Comparison of ENCODE assay signal across 29 cellular contexts in genomic region chr22:43009444-43009843, GRCh38. TPM values are rescaled to one million over a fixed set of nuclear protein-coding genes. Genes with fewer than 3 reads are reported as not detected.
DNase-seq lines count a peak whose midpoint lies in the region; ATAC-seq and TF ChIP-seq lines count a peak whose summit lies in the region.
"Had no signal": no experiment of that assay in that cellular context is flagged by ENCODE, and none has a peak within 500 bp of the region (broad histone marks: within the 10 kb centered on the region; RNA-seq: fewer than 3 reads in every experiment).

No MANE protein-coding gene starts in this region.

- peaks cover 3% of the 10 kb centered on the region; the same call in 1 of the 2 replicates for H3K36me3 ChIP-seq in RWPE2 (ENCODE audit: low read depth)
- H3K36me3 ChIP-seq in gastroesophageal sphincter: no peaks in the 10 kb centered on the region
- H3K36me3 ChIP-seq: cardiac muscle cell, ovary had no signal

- H3K4me1 Mint-ChIP-seq in osteocyte (ENCODE audit: unreplicated experiment): peaks cover 45% of the 10 kb centered on the region

- no peak overlapping the region for H3K4me3 ChIP-seq in RWPE2 (ENCODE audit: severe bottlenecking)
- H3K4me3 ChIP-seq in gastroesophageal sphincter: no peak overlapping the region
- H3K4me3 ChIP-seq: cardiac muscle cell, K562, ovary, SJSA1, skin epidermis had no signal

- peak overlapping the region; percentile 77 for H3K27ac Mint-ChIP-seq in osteocyte (ENCODE audit: unreplicated experiment)
- H3K27ac Mint-ChIP-seq: activated CD4-positive, alpha-beta T cell treated with anti-CD3 and anti-CD28 coated beads, Interleukin-2, amount 10 ng/mL, durations not matched to agents 24 days and 14 days; natural killer cell treated with Interleukin-12 subunit alpha and Interleukin-12 subunit beta and Interleukin-15 and Interleukin-18, amount 100 ng/mL, for 72 hours had no signal

- H3K36me3 Mint-ChIP-seq in osteocyte (ENCODE audit: unreplicated experiment): no peaks in the 10 kb centered on the region
- H3K36me3 Mint-ChIP-seq: activated naive CD8-positive, alpha-beta T cell; CD4-positive, CD25-positive, alpha-beta regulatory T cell; natural killer cell treated with Interleukin-12 subunit alpha and Interleukin-12 subunit beta and Interleukin-15 and Interleukin-18, amount 100 ng/mL, for 72 hours had no signal

- TF ChIP-seq CTCF in RWPE2 (IDR thresholded peaks at IDR 0.05; ENCODE audit: poor library complexity, severe bottlenecking): no peak
- no peak for TF ChIP-seq CTCF in gastroesophageal sphincter (IDR thresholded peaks at IDR 0.05)
- TF ChIP-seq CTCF in osteocyte (IDR thresholded peaks at IDR 0.05): no peak

- H3K9me3 Mint-ChIP-seq in osteocyte (ENCODE audit: unreplicated experiment): no peaks in the 10 kb centered on the region
- H3K9me3 Mint-ChIP-seq: activated CD4-positive, alpha-beta T cell treated with anti-CD3 and anti-CD28 coated beads, Interleukin-2, amount 10 ng/mL, durations not matched to agents 24 days and 14 days; CD4-positive, CD25-positive, alpha-beta regulatory T cell; natural killer cell treated with Interleukin-12 subunit alpha and Interleukin-12 subunit beta and Interleukin-15 and Interleukin-18, amount 100 ng/mL, for 72 hours had no signal

- no peak overlapping the region for H3K4me3 Mint-ChIP-seq in osteocyte (ENCODE audit: unreplicated experiment)
- H3K4me3 Mint-ChIP-seq: activated CD4-positive, alpha-beta T cell treated with anti-CD3 and anti-CD28 coated beads, Interleukin-2, amount 10 ng/mL, durations not matched to agents 24 days and 14 days; activated naive CD8-positive, alpha-beta T cell; natural killer cell treated with Interleukin-12 subunit alpha and Interleukin-12 subunit beta and Interleukin-15 and Interleukin-18, amount 100 ng/mL, for 72 hours had no signal

- 74 to 85% methylated on average over 3 to 4 of the region's 4 CpGs for WGBS in gastroesophageal sphincter (ENCODE audit: low coverage in 1 of 2), 2 donors

- no peak for TF ChIP-seq EP300 in gastroesophageal sphincter (IDR thresholded peaks at IDR 0.05)

- H3K9me3 ChIP-seq in RWPE2 (ENCODE audit: severe bottlenecking): no peaks in the 10 kb centered on the region
- no peaks in the 10 kb centered on the region for H3K9me3 ChIP-seq in gastroesophageal sphincter
- H3K9me3 ChIP-seq: ovary, SJSA1 had no signal

- no peaks in the 10 kb centered on the region for H3K27me3 ChIP-seq in RWPE2 (ENCODE audit: insufficient read depth, poor library complexity, severe bottlenecking)
- H3K27me3 ChIP-seq in gastroesophageal sphincter: no peaks in the 10 kb centered on the region
- H3K27me3 ChIP-seq: cardiac muscle cell, ovary, SJSA1 had no signal

- peak overlapping the region; percentile 11 for H3K27ac ChIP-seq in RWPE2 (ENCODE audit: poor library complexity, severe bottlenecking)
- peak overlapping the region in 3 of 4 donors; percentile 58 to 66 (median 60) for H3K27ac ChIP-seq in gastroesophageal sphincter
- H3K27ac ChIP-seq: cardiac muscle cell, ovary, SJSA1 had no signal

- H3K4me1 ChIP-seq in RWPE2 (ENCODE audit: insufficient read depth, poor library complexity, severe bottlenecking) (peaks cover 42% of the 10 kb centered on the region), gastroesophageal sphincter (peaks cover 3 to 91% (median 26%) of the 10 kb centered on the region in 3 donors)

- no peak for TF ChIP-seq POLR2A in gastroesophageal sphincter (IDR thresholded peaks at IDR 0.05)

- ATAC-seq in RWPE2 (ENCODE audit: low read depth): no peak
- ATAC-seq in gastroesophageal sphincter: no peak
- no peak for ATAC-seq in GM21528 (IDR thresholded peaks at IDR 0.05; ENCODE audit: low FRiP score, unreplicated experiment)
- ATAC-seq: K562; natural killer cell treated with Interleukin-12 subunit alpha and Interleukin-12 subunit beta and Interleukin-15 and Interleukin-18, amount 100 ng/mL, for 72 hours; stimulated activated naive CD8-positive, alpha-beta T cell treated with anti-CD3 and anti-CD28 coated beads, Interleukin-15, Interleukin-2, amounts not matched to agents 100 U/mL and 50 U/mL, for 24 hours had no signal

- H3K27me3 Mint-ChIP-seq in osteocyte (ENCODE audit: unreplicated experiment): no peaks in the 10 kb centered on the region
- H3K27me3 Mint-ChIP-seq: activated CD4-positive, alpha-beta T cell treated with anti-CD3 and anti-CD28 coated beads, Interleukin-2, amount 10 ng/mL, durations not matched to agents 24 days and 14 days; activated naive CD8-positive, alpha-beta T cell; CD4-positive, CD25-positive, alpha-beta regulatory T cell; natural killer cell treated with Interleukin-12 subunit alpha and Interleukin-12 subunit beta and Interleukin-15 and Interleukin-18, amount 100 ng/mL, for 72 hours had no signal

- DNase-seq in RWPE2 (ENCODE audit: low spot score) (no peak), osteocyte (ENCODE audit: extremely low spot score, unreplicated experiment) (no peak), NCI-H1694 (lab: John Stamatoyannopoulos, UW) (no peak), HT-29 (ENCODE audit: low spot score) (no peak)
- no peak for DNase-seq in stimulated activated CD4-positive, alpha-beta T cell treated with anti-CD3 and anti-CD28 coated beads, Interleukin-12 subunit alpha, Interleukin-12 subunit beta, amount 100 ng/mL, for 4 hours
- DNase-seq: activated CD4-positive, alpha-beta T cell treated with anti-CD3 and anti-CD28 coated beads, Interleukin-2, amount 10 ng/mL, durations not matched to agents 24 days and 14 days; activated effector memory CD4-positive, alpha-beta T cell treated with Interleukin-2 at 50 U/mL for 16 hours; activated T-cell treated with anti-CD3 and anti-CD28 coated beads, Interleukin-2, amount 50 U/mL, for 1 hour; CD4-positive, CD25-positive, alpha-beta regulatory T cell; foreskin fibroblast; head of caudate nucleus; kidney; NCI-H1105; NCI-H187 treated with DMSO at 0.1 percent for 48 hours; NCI-H2171; ovary; retina; RPMI8226; stimulated activated CD4-positive, alpha-beta T cell treated with anti-CD3 and anti-CD28 coated beads, Interleukin-1b, Interleukin-23, amount 100 ng/mL, for 48 hours; stimulated activated naive CD8-positive, alpha-beta T cell treated with anti-CD3 and anti-CD28 coated beads, Interleukin-15, Interleukin-2, amounts not matched to agents 100 U/mL and 50 U/mL, for 24 hours; T1000 had no signal

RNA-seq across cellular contexts. Expression of gene PACSIN2, which starts 5.5 kb away (rescaled TPM):
- total RNA-seq in gastroesophageal sphincter: 100 to 1,000 TPM in 2 of 4 donors, 10 to 100 TPM in 2; 73.1 to 171 (median 107) TPM
- total RNA-seq in osteocyte: 51.0 and 51.7 TPM in 2 replicates
- total RNA-seq in HT-29 (2014; rRNA removed; shearing (Covaris generic)): 42.9 and 44.8 TPM in 2 replicates
